ENCODE assay signal across 1 cellular context in the genomic region with DNA sequence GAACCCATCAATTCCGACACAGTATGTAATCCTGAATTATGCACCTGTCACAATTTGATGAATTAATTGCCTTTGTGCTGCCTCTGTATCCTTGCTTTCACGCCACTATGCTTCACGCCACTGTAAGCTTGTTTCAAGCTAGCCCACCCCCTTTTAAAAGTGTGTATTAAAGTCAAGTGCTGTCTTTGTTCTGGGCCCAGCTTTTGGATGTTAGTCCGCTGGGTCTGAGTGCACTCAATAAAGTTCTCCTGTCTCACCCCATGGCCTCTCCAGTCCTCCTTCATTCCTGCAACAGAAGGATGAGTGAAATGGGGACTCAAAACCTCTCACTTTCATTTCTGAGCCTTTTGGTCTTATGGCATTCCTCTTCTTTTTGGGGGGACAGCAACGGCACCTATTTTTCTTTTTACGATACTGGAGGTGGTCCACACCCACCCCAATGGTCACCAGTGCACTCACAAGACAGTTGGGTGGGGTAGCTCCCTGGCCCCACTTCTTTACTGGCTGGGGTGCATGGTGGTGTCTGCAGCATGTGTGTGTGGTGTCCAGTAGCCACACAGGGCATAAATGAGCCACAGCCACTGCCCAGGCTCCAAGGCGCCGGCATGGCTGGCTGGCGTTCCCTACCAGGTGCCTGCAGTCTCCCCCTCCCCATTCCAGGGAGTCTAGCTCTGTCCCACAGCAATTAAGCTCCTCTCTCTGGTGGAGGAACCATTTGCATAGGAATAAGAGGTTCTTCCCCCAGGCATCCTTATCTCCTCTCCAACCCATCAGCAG.
A peak's percentile ranks its signal among the peaks of the same experiment; 100 is the strongest.
TF ChIP-seq lines count a peak whose summit lies in the region.

No MANE protein-coding gene starts in this region.

TF ChIP-seq in K562, 482 proteins besides CTCF, POLR2A, EP300 and RAD21 (continued from another document and continues in another):
- TF ChIP-seq, protein P1, sequence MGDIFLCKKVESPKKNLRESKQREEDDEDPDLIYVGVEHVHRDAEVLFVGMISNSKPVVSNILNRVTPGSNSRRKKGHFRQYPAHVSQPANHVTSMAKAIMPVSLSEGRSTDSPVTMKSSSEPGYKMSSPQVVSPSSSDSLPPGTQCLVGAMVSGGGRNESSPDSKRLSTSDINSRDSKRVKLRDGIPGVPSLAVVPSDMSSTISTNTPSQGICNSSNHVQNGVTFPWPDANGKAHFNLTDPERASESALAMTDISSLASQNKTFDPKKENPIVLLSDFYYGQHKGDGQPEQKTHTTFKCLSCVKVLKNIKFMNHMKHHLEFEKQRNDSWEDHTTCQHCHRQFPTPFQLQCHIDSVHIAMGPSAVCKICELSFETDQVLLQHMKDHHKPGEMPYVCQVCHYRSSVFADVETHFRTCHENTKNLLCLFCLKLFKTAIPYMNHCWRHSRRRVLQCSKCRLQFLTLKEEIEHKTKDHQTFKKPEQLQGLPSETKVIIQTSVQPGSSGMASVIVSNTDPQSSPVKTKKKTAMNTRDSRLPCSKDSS (IDR thresholded peaks at IDR 0.05; ENCODE audit: low read depth, partially characterized antibody), result peak; percentile 95
- TF ChIP-seq KHSRP (IDR thresholded peaks at IDR 0.05) (no peak), XRCC3 (IDR thresholded peaks at IDR 0.05) (peak; percentile 87), ZNF146 (CRISPR knock-in tag; IDR thresholded peaks at IDR 0.05; ENCODE audit: unreplicated experiment) (no peak), PPARD (CRISPR knock-in tag; IDR thresholded peaks at IDR 0.05) (no peak), RBM39 (optimal IDR thresholded peaks at IDR 0.05; ENCODE audit: low read depth, low read length) (no peak), SIN3B (IDR thresholded peaks at IDR 0.05; ENCODE audit: low read depth) (no peak), POLR2H (tag; IDR thresholded peaks at IDR 0.05; ENCODE audit: low read depth) (no peak), L3MBTL2 (IDR thresholded peaks at IDR 0.05) (no peak), ZNF282 (CRISPR knock-in tag; IDR thresholded peaks at IDR 0.05) (no peak), ZNF253 (CRISPR knock-in tag; conservative IDR thresholded peaks at IDR 0.05) (no peak), C11orf30 (IDR thresholded peaks at IDR 0.05; ENCODE audit: low read depth) (no peak), ZNF354B (CRISPR knock-in tag; IDR thresholded peaks at IDR 0.05) (no peak), MTA3 (IDR thresholded peaks at IDR 0.05; ENCODE audit: borderline replicate concordance) (0 out of 2 replicates have a peak, but pooled peaks have one; percentile 38), RCOR1 (IDR thresholded peaks at IDR 0.05; ENCODE audit: borderline replicate concordance in 1 of 2, low read depth in 2 of 2, low read length in 2 of 2) (no peak), XRCC5 (IDR thresholded peaks at IDR 0.05; ENCODE audit: low read depth, low read length) (peak; percentile 53; the same call in 1 of the 2 replicates), HDAC6 (IDR thresholded peaks at IDR 0.05; ENCODE audit: low read depth, low read length) (no peak), ZNF3 (CRISPR knock-in tag; IDR thresholded peaks at IDR 0.05) (no peak), MIER1 (IDR thresholded peaks at IDR 0.05; ENCODE audit: low read depth) (0 out of 2 replicates have a peak, but pooled peaks have one; percentile 16), TAF1 (IDR thresholded peaks at IDR 0.05; ENCODE audit: control insufficient read depth, extremely low read depth, insufficient read depth, low read length, severe bottlenecking) (no peak), PURB (CRISPR knock-in tag; IDR thresholded peaks at IDR 0.05; ENCODE audit: low read depth) (no peak), HDAC2 (IDR thresholded peaks at IDR 0.05) (no peak), SNRNP70 (optimal IDR thresholded peaks at IDR 0.05; ENCODE audit: low read depth, low read length) (no peak), BDP1 (IDR thresholded peaks at IDR 0.05; ENCODE audit: insufficient read depth, insufficient read length) (no peak), ZNF140 (CRISPR knock-in tag; IDR thresholded peaks at IDR 0.05) (no peak)
- TF ChIP-seq, protein P2, sequence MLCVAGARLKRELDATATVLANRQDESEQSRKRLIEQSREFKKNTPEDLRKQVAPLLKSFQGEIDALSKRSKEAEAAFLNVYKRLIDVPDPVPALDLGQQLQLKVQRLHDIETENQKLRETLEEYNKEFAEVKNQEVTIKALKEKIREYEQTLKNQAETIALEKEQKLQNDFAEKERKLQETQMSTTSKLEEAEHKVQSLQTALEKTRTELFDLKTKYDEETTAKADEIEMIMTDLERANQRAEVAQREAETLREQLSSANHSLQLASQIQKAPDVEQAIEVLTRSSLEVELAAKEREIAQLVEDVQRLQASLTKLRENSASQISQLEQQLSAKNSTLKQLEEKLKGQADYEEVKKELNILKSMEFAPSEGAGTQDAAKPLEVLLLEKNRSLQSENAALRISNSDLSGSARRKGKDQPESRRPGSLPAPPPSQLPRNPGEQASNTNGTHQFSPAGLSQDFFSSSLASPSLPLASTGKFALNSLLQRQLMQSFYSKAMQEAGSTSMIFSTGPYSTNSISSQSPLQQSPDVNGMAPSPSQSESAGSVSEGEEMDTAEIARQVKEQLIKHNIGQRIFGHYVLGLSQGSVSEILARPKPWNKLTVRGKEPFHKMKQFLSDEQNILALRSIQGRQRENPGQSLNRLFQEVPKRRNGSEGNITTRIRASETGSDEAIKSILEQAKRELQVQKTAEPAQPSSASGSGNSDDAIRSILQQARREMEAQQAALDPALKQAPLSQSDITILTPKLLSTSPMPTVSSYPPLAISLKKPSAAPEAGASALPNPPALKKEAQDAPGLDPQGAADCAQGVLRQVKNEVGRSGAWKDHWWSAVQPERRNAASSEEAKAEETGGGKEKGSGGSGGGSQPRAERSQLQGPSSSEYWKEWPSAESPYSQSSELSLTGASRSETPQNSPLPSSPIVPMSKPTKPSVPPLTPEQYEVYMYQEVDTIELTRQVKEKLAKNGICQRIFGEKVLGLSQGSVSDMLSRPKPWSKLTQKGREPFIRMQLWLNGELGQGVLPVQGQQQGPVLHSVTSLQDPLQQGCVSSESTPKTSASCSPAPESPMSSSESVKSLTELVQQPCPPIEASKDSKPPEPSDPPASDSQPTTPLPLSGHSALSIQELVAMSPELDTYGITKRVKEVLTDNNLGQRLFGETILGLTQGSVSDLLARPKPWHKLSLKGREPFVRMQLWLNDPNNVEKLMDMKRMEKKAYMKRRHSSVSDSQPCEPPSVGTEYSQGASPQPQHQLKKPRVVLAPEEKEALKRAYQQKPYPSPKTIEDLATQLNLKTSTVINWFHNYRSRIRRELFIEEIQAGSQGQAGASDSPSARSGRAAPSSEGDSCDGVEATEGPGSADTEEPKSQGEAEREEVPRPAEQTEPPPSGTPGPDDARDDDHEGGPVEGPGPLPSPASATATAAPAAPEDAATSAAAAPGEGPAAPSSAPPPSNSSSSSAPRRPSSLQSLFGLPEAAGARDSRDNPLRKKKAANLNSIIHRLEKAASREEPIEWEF (CRISPR knock-in tag; IDR thresholded peaks at IDR 0.05), result no peak
- TF ChIP-seq, protein P3, sequence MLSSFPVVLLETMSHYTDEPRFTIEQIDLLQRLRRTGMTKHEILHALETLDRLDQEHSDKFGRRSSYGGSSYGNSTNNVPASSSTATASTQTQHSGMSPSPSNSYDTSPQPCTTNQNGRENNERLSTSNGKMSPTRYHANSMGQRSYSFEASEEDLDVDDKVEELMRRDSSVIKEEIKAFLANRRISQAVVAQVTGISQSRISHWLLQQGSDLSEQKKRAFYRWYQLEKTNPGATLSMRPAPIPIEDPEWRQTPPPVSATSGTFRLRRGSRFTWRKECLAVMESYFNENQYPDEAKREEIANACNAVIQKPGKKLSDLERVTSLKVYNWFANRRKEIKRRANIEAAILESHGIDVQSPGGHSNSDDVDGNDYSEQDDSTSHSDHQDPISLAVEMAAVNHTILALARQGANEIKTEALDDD (IDR thresholded peaks at IDR 0.05), result no peak
- TF ChIP-seq, protein P4, sequence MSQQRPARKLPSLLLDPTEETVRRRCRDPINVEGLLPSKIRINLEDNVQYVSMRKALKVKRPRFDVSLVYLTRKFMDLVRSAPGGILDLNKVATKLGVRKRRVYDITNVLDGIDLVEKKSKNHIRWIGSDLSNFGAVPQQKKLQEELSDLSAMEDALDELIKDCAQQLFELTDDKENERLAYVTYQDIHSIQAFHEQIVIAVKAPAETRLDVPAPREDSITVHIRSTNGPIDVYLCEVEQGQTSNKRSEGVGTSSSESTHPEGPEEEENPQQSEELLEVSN (IDR thresholded peaks at IDR 0.05; ENCODE audit: borderline replicate concordance in 1 of 2, extremely low read depth in 1 of 2, insufficient read depth in 1 of 2, insufficient read length in 1 of 2, low read depth in 1 of 2, low read length in 1 of 2, poor library complexity in 1 of 2, severe bottlenecking in 1 of 2), result no peak
- TF ChIP-seq, protein P5, sequence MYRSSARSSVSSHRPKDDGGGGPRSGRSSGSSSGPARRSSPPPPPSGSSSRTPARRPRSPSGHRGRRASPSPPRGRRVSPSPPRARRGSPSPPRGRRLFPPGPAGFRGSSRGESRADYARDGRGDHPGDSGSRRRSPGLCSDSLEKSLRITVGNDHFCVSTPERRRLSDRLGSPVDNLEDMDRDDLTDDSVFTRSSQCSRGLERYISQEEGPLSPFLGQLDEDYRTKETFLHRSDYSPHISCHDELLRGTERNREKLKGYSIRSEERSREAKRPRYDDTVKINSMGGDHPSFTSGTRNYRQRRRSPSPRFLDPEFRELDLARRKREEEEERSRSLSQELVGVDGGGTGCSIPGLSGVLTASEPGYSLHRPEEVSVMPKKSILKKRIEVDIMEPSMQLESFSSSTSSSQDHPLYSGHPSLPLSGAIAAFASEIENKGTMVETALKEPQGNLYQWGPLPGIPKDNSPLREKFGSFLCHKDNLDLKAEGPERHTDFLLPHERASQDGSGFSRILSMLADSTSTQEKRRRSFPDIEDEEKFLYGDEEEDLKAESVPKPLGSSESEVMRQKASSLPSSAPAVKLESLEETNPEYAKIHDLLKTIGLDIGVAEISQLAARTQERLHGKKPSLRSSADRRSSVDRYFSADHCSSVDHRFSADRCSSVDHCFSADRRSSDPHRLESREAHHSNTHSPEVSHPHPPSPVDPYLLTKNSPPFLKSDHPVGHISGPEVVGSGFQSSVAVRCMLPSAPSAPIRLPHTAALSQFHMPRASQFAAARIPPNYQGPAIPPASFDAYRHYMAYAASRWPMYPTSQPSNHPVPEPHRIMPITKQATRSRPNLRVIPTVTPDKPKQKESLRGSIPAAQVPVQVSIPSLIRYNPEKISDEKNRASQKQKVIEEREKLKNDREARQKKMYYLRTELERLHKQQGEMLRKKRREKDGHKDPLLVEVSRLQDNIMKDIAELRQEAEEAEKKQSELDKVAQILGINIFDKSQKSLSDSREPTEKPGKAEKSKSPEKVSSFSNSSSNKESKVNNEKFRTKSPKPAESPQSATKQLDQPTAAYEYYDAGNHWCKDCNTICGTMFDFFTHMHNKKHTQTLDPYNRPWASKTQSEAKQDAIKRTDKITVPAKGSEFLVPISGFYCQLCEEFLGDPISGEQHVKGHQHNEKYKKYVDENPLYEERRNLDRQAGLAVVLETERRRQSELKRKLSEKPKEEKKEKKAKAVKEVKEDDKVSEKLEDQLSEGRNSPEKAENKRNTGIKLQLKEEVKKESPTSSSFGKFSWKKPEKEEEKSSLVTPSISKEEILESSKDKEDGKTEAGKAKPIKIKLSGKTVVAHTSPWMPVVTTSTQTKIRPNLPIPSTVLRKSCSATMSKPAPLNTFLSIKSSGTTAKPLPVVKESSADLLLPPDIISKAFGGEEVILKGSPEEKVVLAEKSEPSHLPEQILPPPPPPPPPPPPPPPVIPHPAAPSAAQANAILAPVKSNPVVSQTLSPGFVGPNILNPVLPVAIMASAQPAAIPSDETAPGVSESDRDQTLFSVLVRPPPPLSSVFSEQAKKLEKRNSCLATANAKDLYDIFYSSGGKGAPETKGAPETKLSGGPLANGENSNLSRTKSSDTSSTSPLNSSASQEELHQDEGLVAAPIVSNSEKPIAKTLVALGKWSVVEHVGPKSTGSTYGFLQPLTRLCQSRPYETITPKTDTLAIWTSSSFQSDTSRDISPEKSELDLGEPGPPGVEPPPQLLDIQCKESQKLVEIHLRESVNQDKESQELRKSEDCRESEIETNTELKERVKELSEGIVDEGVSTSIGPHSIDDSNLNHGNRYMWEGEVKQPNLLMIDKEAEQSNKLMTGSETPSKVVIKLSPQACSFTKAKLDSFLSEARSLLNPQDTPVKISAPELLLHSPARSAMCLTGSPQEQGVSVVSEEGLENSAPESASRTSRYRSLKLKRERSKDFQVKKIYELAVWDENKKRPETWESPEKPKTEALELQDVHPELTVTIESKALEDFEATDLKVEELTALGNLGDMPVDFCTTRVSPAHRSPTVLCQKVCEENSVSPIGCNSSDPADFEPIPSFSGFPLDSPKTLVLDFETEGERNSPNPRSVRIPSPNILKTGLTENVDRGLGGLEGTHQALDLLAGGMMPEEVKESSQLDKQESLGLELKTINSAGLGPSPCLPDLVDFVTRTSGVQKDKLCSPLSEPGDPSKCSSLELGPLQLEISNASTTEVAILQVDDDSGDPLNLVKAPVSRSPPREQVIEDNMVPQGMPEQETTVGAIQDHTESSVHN (IDR thresholded peaks at IDR 0.05; ENCODE audit: borderline replicate concordance in 1 of 2, low read depth in 1 of 2), result no peak
- TF ChIP-seq, protein P6, sequence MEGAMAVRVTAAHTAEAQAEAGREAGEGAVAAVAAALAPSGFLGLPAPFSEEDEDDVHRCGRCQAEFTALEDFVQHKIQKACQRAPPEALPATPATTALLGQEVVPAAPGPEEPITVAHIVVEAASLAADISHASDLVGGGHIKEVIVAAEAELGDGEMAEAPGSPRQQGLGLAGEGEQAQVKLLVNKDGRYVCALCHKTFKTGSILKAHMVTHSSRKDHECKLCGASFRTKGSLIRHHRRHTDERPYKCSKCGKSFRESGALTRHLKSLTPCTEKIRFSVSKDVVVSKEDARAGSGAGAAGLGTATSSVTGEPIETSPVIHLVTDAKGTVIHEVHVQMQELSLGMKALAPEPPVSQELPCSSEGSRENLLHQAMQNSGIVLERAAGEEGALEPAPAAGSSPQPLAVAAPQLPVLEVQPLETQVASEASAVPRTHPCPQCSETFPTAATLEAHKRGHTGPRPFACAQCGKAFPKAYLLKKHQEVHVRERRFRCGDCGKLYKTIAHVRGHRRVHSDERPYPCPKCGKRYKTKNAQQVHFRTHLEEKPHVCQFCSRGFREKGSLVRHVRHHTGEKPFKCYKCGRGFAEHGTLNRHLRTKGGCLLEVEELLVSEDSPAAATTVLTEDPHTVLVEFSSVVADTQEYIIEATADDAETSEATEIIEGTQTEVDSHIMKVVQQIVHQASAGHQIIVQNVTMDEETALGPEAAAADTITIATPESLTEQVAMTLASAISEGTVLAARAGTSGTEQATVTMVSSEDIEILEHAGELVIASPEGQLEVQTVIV (CRISPR knock-in tag; IDR thresholded peaks at IDR 0.05; ENCODE audit: borderline replicate concordance), result no peak
